Comparison of ENCODE assay signal across 13 cellular contexts in genomic region chr6:16403831-16404230, GRCh38.
DNase-seq lines count a peak whose midpoint lies in the region; ATAC-seq, FAIRE-seq and TF ChIP-seq lines count a peak whose summit lies in the region.
"Had no signal": no experiment of that assay in that cellular context is flagged by ENCODE, and none has a peak within 500 bp of the region (broad histone marks: within the 10 kb centered on the region; RNA-seq: fewer than 3 reads in every experiment).

No MANE protein-coding gene starts in this region.

- no peaks in the 10 kb centered on the region for H3K27me3 ChIP-seq in tibial nerve

- H3K9me3 Mint-ChIP-seq in IgD-negative memory B cell (no peaks in the 10 kb centered on the region), osteocyte (ENCODE audit: unreplicated experiment) (no peaks in the 10 kb centered on the region)

- no peak for ATAC-seq in HG03039 (IDR thresholded peaks at IDR 0.05; ENCODE audit: unreplicated experiment)

- H3K36me3 ChIP-seq in tibial nerve, result no peaks in the 10 kb centered on the region

- DNase-seq in COLO829 (ENCODE audit: low spot score) (peak; percentile 28), cardiac fibroblast (ENCODE audit: low read depth in 2 of 2) (peak; percentile 32 to 33), osteocyte (ENCODE audit: extremely low spot score, unreplicated experiment) (no peak), tibial nerve (ENCODE audit: low spot score in 2 of 2) (no peak), HTR-8/SVneo (ENCODE audit: insufficient read length, low spot score) (no peak)
- no peak for DNase-seq in activated CD8-positive, alpha-beta memory T cell treated with anti-CD3 and anti-CD28 coated beads for 24 hours
- DNase-seq: DMS79 treated with DMSO at 0.1 percent for 48 hours, KG1, NCI-H446 treated with DMSO at 0.1 percent for 48 hours had no signal

- H3K4me1 Mint-ChIP-seq in IgD-negative memory B cell (peaks cover 12 to 27% (median 16%) of the 10 kb centered on the region in 3 donors), osteocyte (ENCODE audit: unreplicated experiment) (peaks cover 74% of the 10 kb centered on the region)

- no peak for FAIRE-seq in HTR-8/SVneo (lab: Jason Lieb, UNC)
- FAIRE-seq: islet of Langerhans had no signal

- H3K27me3 Mint-ChIP-seq in IgD-negative memory B cell (no peaks in the 10 kb centered on the region), osteocyte (ENCODE audit: unreplicated experiment) (no peaks in the 10 kb centered on the region)

- peak overlapping the region in 2 of 3 donors; percentile 15 to 18 for H3K27ac Mint-ChIP-seq in IgD-negative memory B cell
- H3K27ac Mint-ChIP-seq in osteocyte (ENCODE audit: unreplicated experiment), result peak overlapping the region; percentile 96

- H3K9me3 ChIP-seq in tibial nerve, result no peaks in the 10 kb centered on the region

- peak; percentile 24 for TF ChIP-seq CTCF in cardiac fibroblast (IDR thresholded peaks at IDR 0.05; ENCODE audit: low read depth, low read length)
- TF ChIP-seq CTCF in osteocyte (IDR thresholded peaks at IDR 0.05), result peak; percentile 57
- TF ChIP-seq CTCF in tibial nerve (IDR thresholded peaks at IDR 0.05), result peak in 2 of 5 experiments; percentile 9 to 17

- H3K27ac ChIP-seq in tibial nerve, result peak overlapping the region in 1 of 4 donors; percentile 41

- no peak for TF ChIP-seq EP300 in tibial nerve (IDR thresholded peaks at IDR 0.05)

- H3K4me3 ChIP-seq in cardiac fibroblast (replicated peaks in 1 of 2; ENCODE audit: low read depth in 2 of 2, low read length in 2 of 2) (no peak overlapping the region), tibial nerve (no peak overlapping the region)

- TF ChIP-seq POLR2A in tibial nerve (IDR thresholded peaks at IDR 0.05), result no peak

- peaks cover 0 to 17% (median 2%) of the 10 kb centered on the region in 4 donors for H3K4me1 ChIP-seq in tibial nerve

- 51 to 55% methylated on average over 3 of the region's 3 CpGs for WGBS in tibial nerve, 2 donors

- H3K4me3 Mint-ChIP-seq in IgD-negative memory B cell (no peak overlapping the region), osteocyte (ENCODE audit: unreplicated experiment) (peak overlapping the region; percentile 5)
- H3K4me3 Mint-ChIP-seq: neural crest cell had no signal

- H3K36me3 Mint-ChIP-seq in IgD-negative memory B cell, result peaks cover 7% of the 10 kb centered on the region
- H3K36me3 Mint-ChIP-seq in osteocyte (ENCODE audit: unreplicated experiment), result peaks cover 3% of the 10 kb centered on the region

Comparison
In these comparisons a context has a peak if more than half of its experiments do, and no peak if none do; other contexts are left out.
1. DNase-seq: peak in COLO829 (single experiment) and cardiac fibroblast (2 of 2); none in osteocyte (single experiment), activated CD8-positive, alpha-beta memory T cell treated with anti-CD3 and anti-CD28 coated beads for 24 hours (single experiment), tibial nerve (0 of 2) and HTR-8/SVneo (single experiment).